In genomic region chr5:134845852-134846640, GRCh38 we compare ENCODE assay signal across 8 cellular contexts. TPM values are rescaled to one million over a fixed set of nuclear protein-coding genes. Genes with fewer than 3 reads are reported as not detected.
DNase-seq lines count a peak whose midpoint lies in the region; ATAC-seq, FAIRE-seq and TF ChIP-seq lines count a peak whose summit lies in the region.

C5orf24 (plus strand) TSS chr5:134845968; CDS start chr5:134854901, 8,933 bp downstream.

- dilution Hi-C loops in endothelial cell of umbilical vein (cut with MboI; ENCODE audit: extremely low pct_ligation_motif_present, low sequenced_read_pairs): no loop called here

- ATAC-seq in GM21423 (IDR thresholded peaks at IDR 0.05; ENCODE audit: unreplicated experiment): peak; percentile 97

- H3K9me3 ChIP-seq in HUES6 (ENCODE audit: control insufficient read depth, insufficient read depth, low read depth, low read length) (no peaks in the 10 kb centered on the region), OCI-LY7 (ENCODE audit: low read length) (no peaks in the 10 kb centered on the region), endothelial cell of umbilical vein (replicated peaks; ENCODE audit: control insufficient read depth, insufficient read depth, low read length) (no peaks in the 10 kb centered on the region)

- POLR2A ChIA-PET in OCI-LY7 (lab: Charles Lee): interaction anchor here (0.7 to 1.9 kb wide), 5 partner anchors 12 to 110 kb away, joined by 3 to 11 read pairs (median 4); no protein-coding TSS in a partner anchor
- POLR2A ChIA-PET in endothelial cell of umbilical vein (lab: Charles Lee): interaction anchor here (0.7 to 1.0 kb wide), 8 partner anchors 8 to 108 kb away, joined by 3 to 6 read pairs (median 4); partner anchors contain the start of genes CAMLG, PCBD2 and TXNDC15

- CTCF ChIA-PET in OCI-LY7 (lab: Charles Lee; ENCODE audit: unreplicated experiment): interaction anchor here (0.8 kb wide), 1 partner anchor 25 kb away, joined by 4 read pairs; no protein-coding TSS in a partner anchor
- CTCF ChIA-PET in endothelial cell of umbilical vein (lab: Charles Lee): interaction anchor here (0.8 to 1.7 kb wide), 6 partner anchors 12 to 108 kb away, joined by 3 to 11 read pairs (median 4); partner anchors contain the start of genes CAMLG, PCBD2 and TXNDC15

- H2AFZ ChIP-seq in OCI-LY7 (ENCODE audit: low read length): peak within 1 kb of the TSS; percentile 83
- peak within 1 kb of the TSS; percentile 30 for H2AFZ ChIP-seq in endothelial cell of umbilical vein (ENCODE audit: low read depth, low read length)

- peak; percentile 91 for FAIRE-seq in endothelial cell of umbilical vein (lab: Jason Lieb, UNC)

- H3K27me3 ChIP-seq in HUES6 (ENCODE audit: control insufficient read depth, insufficient read depth, low read length) (no peaks in the 10 kb centered on the region), endothelial cell of umbilical vein (ENCODE audit: control insufficient read depth in 2 of 2, insufficient read depth in 2 of 2, low read length in 2 of 2) (no peaks in the 10 kb centered on the region)

- BruUV-seq in OCI-LY7 (replicated peaks; lab: Mats Ljungman, UMichigan): no TSS peak
- BruUV-seq in endothelial cell of umbilical vein (replicated peaks; lab: Mats Ljungman, UMichigan): no TSS peak

- no peaks in the 10 kb centered on the region for H3K9me1 ChIP-seq in endothelial cell of umbilical vein (replicated peaks; ENCODE audit: control insufficient read depth, extremely low read depth, insufficient read depth, low read length)

- TF ChIP-seq CTCF in OCI-LY7 (conservative IDR thresholded peaks at IDR 0.05; ENCODE audit: low read length): 0 out of 2 replicates have a peak, but pooled peaks have one; percentile 8
- TF ChIP-seq CTCF in endothelial cell of umbilical vein (IDR thresholded peaks at IDR 0.05; ENCODE audit: extremely low read depth in 1 of 2, insufficient read depth in 1 of 2, low read depth in 1 of 2, low read length in 2 of 2): no peak

- H3K27ac ChIP-seq in HUES6 (ENCODE audit: low read depth, low read length) (peak within 1 kb of the TSS; percentile 88), OCI-LY7 (ENCODE audit: low read depth, low read length, poor library complexity, severe bottlenecking) (peak within 1 kb of the TSS; percentile 80), endothelial cell of umbilical vein (ENCODE audit: insufficient read depth, low read depth, low read length) (peak within 1 kb of the TSS; percentile 90)

- TF ChIP-seq POLR2A in endothelial cell of umbilical vein (IDR thresholded peaks at IDR 0.05; ENCODE audit: low read depth, low read length): peak; percentile 97

- H3K4me1 ChIP-seq in HUES6 (ENCODE audit: control insufficient read depth, insufficient read depth, low read length): peaks cover 8% of the 10 kb centered on the region; the same call in 1 of the 2 replicates
- peaks cover 16% of the 10 kb centered on the region for H3K4me1 ChIP-seq in OCI-LY7 (ENCODE audit: insufficient read depth, low read length, poor library complexity, severe bottlenecking)
- H3K4me1 ChIP-seq in endothelial cell of umbilical vein (ENCODE audit: control insufficient read depth, extremely low read depth, insufficient read depth, low read length): peaks cover 37% of the 10 kb centered on the region

- H3K36me3 ChIP-seq in HUES6 (ENCODE audit: control insufficient read depth, insufficient read depth, low read length): peaks cover 10% of the 10 kb centered on the region
- H3K36me3 ChIP-seq in OCI-LY7 (ENCODE audit: insufficient read depth, low read length): peaks cover 33% of the 10 kb centered on the region
- H3K36me3 ChIP-seq in endothelial cell of umbilical vein (ENCODE audit: control insufficient read depth in 2 of 2, extremely low read depth in 1 of 2, insufficient read depth in 2 of 2, low read length in 2 of 2): peaks cover 0 to 2% of the 10 kb centered on the region in 2 experiments

- H3K4me2 ChIP-seq in OCI-LY7 (ENCODE audit: low read length) (peak within 1 kb of the TSS; percentile 88), endothelial cell of umbilical vein (ENCODE audit: insufficient read depth, low read length) (peak within 1 kb of the TSS; percentile 99)

- DNase-seq in D341Med (ENCODE audit: low spot score): peak; percentile 95
- DNase-seq in OCI-LY7 (ENCODE audit: low spot score): peak; percentile 96
- DNase-seq in activated T-cell treated with anti-CD3 and anti-CD28 coated beads for 1 hour (ENCODE audit: low read depth): peak; percentile 84
- peak; percentile 98 for DNase-seq in endothelial cell of umbilical vein (ENCODE audit: low read depth, low spot score)
- peak; percentile 95 for DNase-seq in midbrain (lab: John Stamatoyannopoulos, UW)
- peak; percentile 89 to 91 for DNase-seq in stimulated activated CD8-positive, alpha-beta memory T cell treated with anti-CD3 and anti-CD28 coated beads, Interleukin-15, amount 100 ng/mL, for 48 hours (ENCODE audit: low read depth in 2 of 2)

- H3K4me3 ChIP-seq in HUES6 (ENCODE audit: low read depth, low read length) (peak within 1 kb of the TSS; percentile 63), OCI-LY7 (ENCODE audit: low read depth, low read length, poor library complexity, severe bottlenecking) (peak within 1 kb of the TSS; percentile 79), endothelial cell of umbilical vein (replicated peaks in 1 of 3; ENCODE audit: insufficient read depth in 1 of 3, low read depth in 1 of 3, low read length in 3 of 3) (peak within 1 kb of the TSS; percentile 78 to 97 (median 82))

- no peaks in the 10 kb centered on the region for H3K9me2 ChIP-seq in OCI-LY7 (ENCODE audit: insufficient read depth, low read length)

- H3K9ac ChIP-seq in HUES6 (ENCODE audit: low read length): peak within 1 kb of the TSS; percentile 95
- H3K9ac ChIP-seq in endothelial cell of umbilical vein (replicated peaks; ENCODE audit: extremely low read depth, insufficient read depth, low read length): peak within 1 kb of the TSS; percentile 96

- H3K79me2 ChIP-seq in OCI-LY7 (ENCODE audit: insufficient read depth, low read depth, low read length) (peaks cover 30% of the 10 kb centered on the region), endothelial cell of umbilical vein (ENCODE audit: control insufficient read depth, insufficient read depth, low read length) (peaks cover 42% of the 10 kb centered on the region)

- H4K20me1 ChIP-seq in OCI-LY7 (ENCODE audit: insufficient read depth, low read length) (no peaks in the 10 kb centered on the region), endothelial cell of umbilical vein (replicated peaks; ENCODE audit: control insufficient read depth, extremely low read depth, insufficient read depth, low read length) (no peaks in the 10 kb centered on the region)

- intact Hi-C loops in OCI-LY7 (cut with micrococcal nuclease; ENCODE audit: unreplicated experiment): loop anchor here (1.0 to 5.0 kb wide), 3 partner anchors 33 to 89 kb away; partner anchors contain the start of genes DDX46 and PCBD2
- intact Hi-C loops in endothelial cell of umbilical vein (cut with micrococcal nuclease): loop anchor here (1.0 to 5.0 kb wide), 5 partner anchors 28 to 199 kb away; partner anchors contain the start of genes CAMLG, PCBD2, SEC24A and TXNDC15

TF ChIP-seq in endothelial cell of umbilical vein, 7 proteins besides CTCF, POLR2A, EP300 and RAD21:
- TF ChIP-seq GATA2 (IDR thresholded peaks at IDR 0.05; ENCODE audit: insufficient read depth, insufficient read length, low read depth, low read length) (no peak), JUN (IDR thresholded peaks at IDR 0.05; ENCODE audit: borderline replicate concordance, insufficient read depth, insufficient read length, low read depth) (no peak), FOS (IDR thresholded peaks at IDR 0.05; ENCODE audit: borderline replicate concordance, insufficient read depth, low read length) (no peak), POLR2AphosphoS5 (IDR thresholded peaks at IDR 0.05; ENCODE audit: insufficient read depth, low read depth, low read length) (peak; percentile 98), MAX (IDR thresholded peaks at IDR 0.05; ENCODE audit: insufficient read depth, insufficient read length) (peak; percentile 74), MYC (IDR thresholded peaks at IDR 0.05; ENCODE audit: low read depth, low read length) (no peak)

RNA-seq across cellular contexts. Expression of gene C5orf24, which starts in this region (rescaled TPM):
- total RNA-seq in OCI-LY7 (2014; rRNA removed; shearing (Covaris generic)): 28.4 and 36.7 TPM in 2 replicates
- total RNA-seq in OCI-LY7 (2022) (33.8 and 42.4 TPM in 2 replicates), endothelial cell of umbilical vein (56.0 and 56.2 TPM in 2 replicates)
- polyA plus RNA-seq in endothelial cell of umbilical vein: 16.4 and 21.7 TPM in 2 replicates
- 20.3 and 20.4 TPM in 2 replicates for polyA plus RNA-seq in endothelial cell of umbilical vein (2011; cell fraction: cytosol; rRNA removed)
- 54.6 and 60.4 TPM in 2 replicates for polyA plus RNA-seq in endothelial cell of umbilical vein (2011; cell fraction: nucleus; rRNA removed)
- polyA plus RNA-seq in endothelial cell of umbilical vein (2012): 26.2 and 39.9 TPM in 2 replicates
- 39.1 and 42.3 TPM in 2 replicates for polyA minus RNA-seq in endothelial cell of umbilical vein
- polyA minus RNA-seq in endothelial cell of umbilical vein (2011; cell fraction: cytosol; rRNA and poly(A)+ RNA removed): 21.7 TPM
- polyA minus RNA-seq in endothelial cell of umbilical vein (2011; cell fraction: nucleus; rRNA and poly(A)+ RNA removed): 36.8 and 50.4 TPM in 2 replicates

Comparison
In these comparisons a context has a peak if more than half of its experiments do, and no peak if none do; other contexts are left out.
1. Peak in every context shown above with its lines: DNase-seq, ATAC-seq, H3K4me3 ChIP-seq and H3K27ac ChIP-seq.